ENCODE assay signal across 8 cellular contexts in the genomic region with DNA sequence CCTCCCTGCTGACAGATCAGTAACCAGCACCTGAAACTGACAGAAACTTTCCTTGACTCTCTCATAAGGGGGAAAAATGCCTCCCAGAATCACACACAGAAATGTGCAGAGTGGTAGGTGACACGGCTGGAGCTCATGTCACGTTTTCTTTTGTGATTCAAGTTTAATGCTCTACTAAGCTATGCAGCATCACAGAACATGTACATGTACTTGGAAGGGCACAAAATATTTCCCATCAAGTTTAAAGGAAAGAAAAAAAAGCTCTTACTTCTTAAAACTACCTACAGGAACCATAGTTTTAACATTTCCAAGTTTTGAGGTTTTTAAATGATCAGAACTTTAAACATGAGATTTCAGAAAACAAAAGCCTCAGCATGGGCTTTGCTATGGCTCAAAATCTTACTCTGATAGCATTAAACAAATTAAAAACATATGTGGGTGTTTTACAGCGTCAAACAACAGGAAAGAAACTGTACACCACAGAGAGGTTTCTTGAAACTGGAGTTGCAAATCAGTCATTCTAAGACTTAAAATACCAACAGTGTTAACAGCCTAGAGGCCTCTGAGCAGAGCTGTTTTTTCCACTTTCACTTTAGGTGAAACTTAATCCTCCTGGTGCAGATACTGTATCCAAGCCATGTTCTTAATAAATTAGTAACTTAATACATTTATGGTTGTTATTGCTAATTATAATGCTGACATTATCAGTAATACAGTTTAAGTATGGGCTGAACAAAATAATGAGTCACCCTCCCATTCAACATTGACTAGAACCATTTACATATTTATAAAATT. TPM values are rescaled to one million over a fixed set of nuclear protein-coding genes. Genes with fewer than 3 reads are reported as not detected.
DNase-seq lines count a peak whose midpoint lies in the region; ATAC-seq, FAIRE-seq and TF ChIP-seq lines count a peak whose summit lies in the region.

No MANE protein-coding gene starts in this region.

- peak; percentile 98 for FAIRE-seq in GM19239 (lab: Jason Lieb, UNC)

- TF ChIP-seq CTCF in upper lobe of right lung (IDR thresholded peaks at IDR 0.05) (no peak), lower leg skin (IDR thresholded peaks at IDR 0.05) (no peak)

- H3K4me3 Mint-ChIP-seq in CD4-positive, CD25-positive, alpha-beta regulatory T cell: peak overlapping the region; percentile 82 to 89 (median 86)
- peak overlapping the region; percentile 26 for H3K4me3 Mint-ChIP-seq in activated T-helper 2 cell treated with anti-CD3 and anti-CD28 coated beads, Interferon-gamma antibody, Interleukin-2, Interleukin-4, amounts not matched to agents 10 μg/mL and 5 μg/mL and 100 μg/mL, durations not matched to agents 14 hours and 24 hours and 36 hours (ENCODE audit: low read depth)

- peak in 2 of 3 donors; percentile 75 to 89 for DNase-seq in CD4-positive, CD25-positive, alpha-beta regulatory T cell
- DNase-seq in GM19239 (ENCODE audit: insufficient read length, low spot score) (peak; percentile 57), kidney glomerular epithelial cell (lab: John Stamatoyannopoulos, UW) (peak; percentile 39), upper lobe of right lung (no peak), COR-L47 (lab: John Stamatoyannopoulos, UW) (no peak), lower leg skin (ENCODE audit: low spot score in 2 of 2) (no peak)
- DNase-seq in activated T-helper 2 cell treated with anti-CD3 and anti-CD28 coated beads, Interferon-gamma antibody, Interleukin-2, Interleukin-4, amounts not matched to agents 10 μg/mL and 5 μg/mL and 100 μg/mL, durations not matched to agents 14 hours and 24 hours and 36 hours (ENCODE audit: low spot score): no peak

- peak overlapping the region; percentile 66 for H3K4me3 ChIP-seq in CD4-positive, CD25-positive, alpha-beta regulatory T cell (ENCODE audit: low read depth, low read length)
- no peak overlapping the region for H3K4me3 ChIP-seq in upper lobe of right lung
- no peak overlapping the region for H3K4me3 ChIP-seq in lower leg skin (ENCODE audit: low read depth, poor library complexity, severe bottlenecking)

- H3K4me1 Mint-ChIP-seq in CD4-positive, CD25-positive, alpha-beta regulatory T cell: peaks cover 35 to 98% (median 80%) of the 10 kb centered on the region in 4 donors
- H3K4me1 Mint-ChIP-seq in activated T-helper 2 cell treated with anti-CD3 and anti-CD28 coated beads, Interferon-gamma antibody, Interleukin-2, Interleukin-4, amounts not matched to agents 10 μg/mL and 5 μg/mL and 100 μg/mL, durations not matched to agents 14 hours and 24 hours and 36 hours (ENCODE audit: low read depth): peaks cover 92% of the 10 kb centered on the region

- no peak for TF ChIP-seq POLR2A in lower leg skin (IDR thresholded peaks at IDR 0.05)

- H3K4me1 ChIP-seq in CD4-positive, CD25-positive, alpha-beta regulatory T cell (ENCODE audit: control insufficient read depth, insufficient read depth, low read length, poor library complexity, severe bottlenecking): peaks cover 100% of the 10 kb centered on the region
- peaks cover 87% of the 10 kb centered on the region for H3K4me1 ChIP-seq in upper lobe of right lung

- peaks cover 0 to 3% (median 0%) of the 10 kb centered on the region in 7 donors for H3K9me3 Mint-ChIP-seq in CD4-positive, CD25-positive, alpha-beta regulatory T cell
- H3K9me3 Mint-ChIP-seq in activated T-helper 2 cell treated with anti-CD3 and anti-CD28 coated beads, Interferon-gamma antibody, Interleukin-2, Interleukin-4, amounts not matched to agents 10 μg/mL and 5 μg/mL and 100 μg/mL, durations not matched to agents 14 hours and 24 hours and 36 hours: peaks cover 9% of the 10 kb centered on the region

- no peaks in the 10 kb centered on the region for H3K27me3 ChIP-seq in CD4-positive, CD25-positive, alpha-beta regulatory T cell (ENCODE audit: control insufficient read depth, insufficient read depth, low read length)
- no peaks in the 10 kb centered on the region for H3K27me3 ChIP-seq in upper lobe of right lung

- H3K27me3 Mint-ChIP-seq in CD4-positive, CD25-positive, alpha-beta regulatory T cell: peaks cover 4% of the 10 kb centered on the region
- H3K27me3 Mint-ChIP-seq in activated T-helper 2 cell treated with anti-CD3 and anti-CD28 coated beads, Interferon-gamma antibody, Interleukin-2, Interleukin-4, amounts not matched to agents 10 μg/mL and 5 μg/mL and 100 μg/mL, durations not matched to agents 14 hours and 24 hours and 36 hours (ENCODE audit: low read depth): no peaks in the 10 kb centered on the region

- H3K36me3 Mint-ChIP-seq in CD4-positive, CD25-positive, alpha-beta regulatory T cell: peaks cover 33% of the 10 kb centered on the region
- H3K36me3 Mint-ChIP-seq in activated T-helper 2 cell treated with anti-CD3 and anti-CD28 coated beads, Interferon-gamma antibody, Interleukin-2, Interleukin-4, amounts not matched to agents 10 μg/mL and 5 μg/mL and 100 μg/mL, durations not matched to agents 14 hours and 24 hours and 36 hours (ENCODE audit: low read depth): peaks cover 81% of the 10 kb centered on the region

- intact Hi-C loops in activated T-helper 2 cell treated with anti-CD3 and anti-CD28 coated beads, Interferon-gamma antibody, Interleukin-2, Interleukin-4, amounts not matched to agents 10 μg/mL and 5 μg/mL and 100 μg/mL, durations not matched to agents 14 hours and 24 hours and 36 hours (cut with micrococcal nuclease): loop anchor here (1.0 to 10.0 kb wide), 6 partner anchors 23 to 448 kb away; no protein-coding TSS in a partner anchor
- intact Hi-C loops in upper lobe of right lung (cut with DNase I): no loop called here
- intact Hi-C loops in lower leg skin (cut with DNase I; ENCODE audit: low total_unique reads): no loop called here

- H3K27ac ChIP-seq in CD4-positive, CD25-positive, alpha-beta regulatory T cell (ENCODE audit: insufficient read depth, low read length, poor library complexity, severe bottlenecking): peak overlapping the region; percentile 86
- H3K27ac ChIP-seq in upper lobe of right lung: peak overlapping the region; percentile 74

- peaks cover 23% of the 10 kb centered on the region for H3K36me3 ChIP-seq in CD4-positive, CD25-positive, alpha-beta regulatory T cell (ENCODE audit: control insufficient read depth, insufficient read depth, low read length)
- peaks cover 7% of the 10 kb centered on the region for H3K36me3 ChIP-seq in upper lobe of right lung

- WGBS in lower leg skin, 2 donors: 15 to 39% methylated on average over 3 of the region's 3 CpGs

- H3K9me3 ChIP-seq in CD4-positive, CD25-positive, alpha-beta regulatory T cell (ENCODE audit: control insufficient read depth in 2 of 2, low read length in 2 of 2): no peaks in the 10 kb centered on the region
- H3K9me3 ChIP-seq in upper lobe of right lung: no peaks in the 10 kb centered on the region

- ATAC-seq in CD4-positive, CD25-positive, alpha-beta regulatory T cell (ENCODE audit: low read depth in 2 of 2): peak; percentile 73 to 74
- ATAC-seq in HG03280 (IDR thresholded peaks at IDR 0.05; ENCODE audit: unreplicated experiment): peak; percentile 87
- ATAC-seq in upper lobe of right lung: no peak

- H3K27ac Mint-ChIP-seq in CD4-positive, CD25-positive, alpha-beta regulatory T cell: peak overlapping the region; percentile 97 to 99 (median 99)
- H3K27ac Mint-ChIP-seq in activated T-helper 2 cell treated with anti-CD3 and anti-CD28 coated beads, Interferon-gamma antibody, Interleukin-2, Interleukin-4, amounts not matched to agents 10 μg/mL and 5 μg/mL and 100 μg/mL, durations not matched to agents 14 hours and 24 hours and 36 hours: peak overlapping the region; percentile 98

RNA-seq across cellular contexts. Expression of a gene that starts 30.1 kb away (rescaled TPM):
- 172 TPM for total RNA-seq in CD4-positive, CD25-positive, alpha-beta regulatory T cell
- 100 to 1,000 TPM; 134 to 145 (median 141) TPM for polyA plus RNA-seq in CD4-positive, CD25-positive, alpha-beta regulatory T cell
- 53.7 and 54.3 TPM in 2 replicates for total RNA-seq in activated T-helper 2 cell treated with anti-CD3 and anti-CD28 coated beads, Interferon-gamma antibody, Interleukin-2, Interleukin-4, amounts not matched to agents 10 μg/mL and 5 μg/mL and 100 μg/mL, durations not matched to agents 14 hours and 24 hours and 36 hours
- total RNA-seq in upper lobe of right lung (78.9 TPM), lower leg skin (10 to 100 TPM; 45.0 to 60.0 (median 51.9) TPM)

Comparison
In these comparisons a context has a peak if more than half of its experiments do, and no peak if none do; other contexts are left out.
1. DNase-seq: peak in CD4-positive, CD25-positive, alpha-beta regulatory T cell (2 of 3), GM19239 (single experiment) and kidney glomerular epithelial cell (single experiment); none in activated T-helper 2 cell treated with anti-CD3 and anti-CD28 coated beads, Interferon-gamma antibody, Interleukin-2, Interleukin-4, amounts not matched to agents 10 μg/mL and 5 μg/mL and 100 μg/mL, durations not matched to agents 14 hours and 24 hours and 36 hours (single experiment), upper lobe of right lung (single experiment), COR-L47 (single experiment) and lower leg skin (0 of 2).